In the genomic region with DNA sequence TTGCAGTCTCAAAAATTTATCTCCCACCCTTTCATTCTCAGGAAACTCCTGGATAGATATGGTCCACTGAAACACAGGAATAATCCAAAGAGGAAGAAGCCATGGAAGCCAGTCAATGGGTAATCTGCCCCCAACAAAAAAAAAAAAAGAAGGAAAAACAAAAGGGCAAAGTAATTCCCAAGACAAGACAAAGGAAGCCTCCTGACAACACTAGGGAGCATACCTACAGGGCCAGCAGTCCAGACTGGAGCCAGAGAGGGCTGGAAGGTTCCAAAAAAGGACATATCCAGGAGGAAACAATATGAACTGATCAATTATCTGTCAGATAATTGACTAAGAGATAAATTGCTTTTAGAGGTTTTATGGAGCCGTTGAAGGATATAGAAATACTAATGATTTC, we compare ENCODE assay signal across 23 cellular contexts.
"Had no signal": no experiment of that assay in that cellular context is flagged by ENCODE, and none has a peak within 500 bp of the region (broad histone marks: within the 10 kb centered on the region; RNA-seq: fewer than 3 reads in every experiment).

No MANE protein-coding gene starts in this region.

- H3K36me3 ChIP-seq: lower lobe of right lung had no signal

- H3K4me3 ChIP-seq: lower lobe of right lung, mucosa of descending colon, transverse colon had no signal

- H3K36me3 Mint-ChIP-seq: immature natural killer cell, naive B cell had no signal

- ATAC-seq: activated CD4-positive, CD25-positive, alpha-beta regulatory T cell treated with anti-CD3 and anti-CD28 coated beads, Interleukin-2, amount 50 U/mL, for 24 hours; activated CD8-positive, alpha-beta T cell treated with anti-CD3 and anti-CD28 coated beads for 36 hours; left lobe of liver; lower lobe of right lung; mucosa of descending colon; sciatic nerve; stimulated activated naive B cell treated with anti-CD40 and anti-IgM and Interleukin-4, amounts not matched to agents 10 μg/mL and 1 μg/mL and 100 μg/mL, for 72 hours; T-helper 17 cell had no signal

- H3K27me3 ChIP-seq: transverse colon had no signal

- H3K27ac ChIP-seq: lower lobe of right lung, transverse colon had no signal

- H3K9me3 ChIP-seq: lower lobe of right lung, mucosa of descending colon, transverse colon had no signal

- H3K27me3 Mint-ChIP-seq: activated CD4-positive, alpha-beta T cell treated with anti-CD3 and anti-CD28 coated beads, Interleukin-2, amount 10 ng/mL, durations not matched to agents 24 days and 14 days; activated CD8-positive, alpha-beta T cell treated with anti-CD3 and anti-CD28 coated beads for 36 hours; activated naive CD4-positive, alpha-beta T cell treated with anti-CD3 and anti-CD28 coated beads, Interleukin-2, amount 50 U/mL, for 24 hours; naive B cell; stimulated activated naive B cell treated with anti-CD40 and anti-IgM and Interleukin-4, amounts not matched to agents 10 μg/mL and 1 μg/mL and 100 μg/mL, for 72 hours; T-helper 17 cell had no signal

- H3K9me3 Mint-ChIP-seq: activated naive CD4-positive, alpha-beta T cell treated with anti-CD3 and anti-CD28 coated beads, Interleukin-2, amount 50 U/mL, for 24 hours; activated T-helper 1 cell treated with anti-CD3 and anti-CD28 coated beads, Interleukin-12 subunit alpha, Interleukin-12 subunit beta, Interleukin-2, Interleukin-4 antibody, amounts not matched to agents 30 ng/mL and 10 ng/mL and 1 ng/mL, durations not matched to agents 14 hours and 24 hours and 36 hours; immature natural killer cell; stimulated activated naive B cell treated with anti-CD40 and anti-IgM and Interleukin-4, amounts not matched to agents 10 μg/mL and 1 μg/mL and 100 μg/mL, for 72 hours had no signal

- DNase-seq: activated CD4-positive, alpha-beta T cell treated with anti-CD3 and anti-CD28 coated beads, Interleukin-2, amount 10 ng/mL, durations not matched to agents 24 days and 14 days; activated CD8-positive, alpha-beta T cell treated with anti-CD3 and anti-CD28 coated beads for 36 hours; activated gamma-delta T cell; anterior cingulate cortex; cortex of kidney; erythroblast; foreskin fibroblast; immature natural killer cell; lower lobe of right lung; mesendoderm; mucosa of descending colon; naive B cell; small intestine; stimulated activated CD4-positive, alpha-beta T cell treated with anti-CD3 and anti-CD28 coated beads, Interleukin-15, amount 100 ng/mL, for 24 hours; stimulated activated naive B cell treated with anti-CD40 and anti-IgM and Interleukin-4, amounts not matched to agents 10 μg/mL and 1 μg/mL and 100 μg/mL, for 72 hours; SW 1271; T-helper 17 cell; transverse colon had no signal

- H3K4me3 Mint-ChIP-seq: activated CD4-positive, alpha-beta T cell treated with anti-CD3 and anti-CD28 coated beads, Interleukin-2, amount 10 ng/mL, durations not matched to agents 24 days and 14 days; activated CD8-positive, alpha-beta T cell treated with anti-CD3 and anti-CD28 coated beads for 36 hours; activated naive CD4-positive, alpha-beta T cell treated with anti-CD3 and anti-CD28 coated beads, Interleukin-2, amount 50 U/mL, for 24 hours; activated T-helper 1 cell treated with anti-CD3 and anti-CD28 coated beads, Interleukin-12 subunit alpha, Interleukin-12 subunit beta, Interleukin-2, Interleukin-4 antibody, amounts not matched to agents 30 ng/mL and 10 ng/mL and 1 ng/mL, durations not matched to agents 14 hours and 24 hours and 36 hours; immature natural killer cell; stimulated activated naive B cell treated with anti-CD40 and anti-IgM and Interleukin-4, amounts not matched to agents 10 μg/mL and 1 μg/mL and 100 μg/mL, for 72 hours; T-helper 17 cell had no signal

- H3K27ac Mint-ChIP-seq: activated CD4-positive, alpha-beta T cell treated with anti-CD3 and anti-CD28 coated beads, Interleukin-2, amount 10 ng/mL, durations not matched to agents 24 days and 14 days; activated CD8-positive, alpha-beta T cell treated with anti-CD3 and anti-CD28 coated beads for 36 hours; activated naive CD4-positive, alpha-beta T cell treated with anti-CD3 and anti-CD28 coated beads, Interleukin-2, amount 50 U/mL, for 24 hours; activated T-helper 1 cell treated with anti-CD3 and anti-CD28 coated beads, Interleukin-12 subunit alpha, Interleukin-12 subunit beta, Interleukin-2, Interleukin-4 antibody, amounts not matched to agents 30 ng/mL and 10 ng/mL and 1 ng/mL, durations not matched to agents 14 hours and 24 hours and 36 hours; stimulated activated naive B cell treated with anti-CD40 and anti-IgM and Interleukin-4, amounts not matched to agents 10 μg/mL and 1 μg/mL and 100 μg/mL, for 72 hours; T-helper 17 cell had no signal
